ENCODE assay signal across 11 cellular contexts in the genomic region with DNA sequence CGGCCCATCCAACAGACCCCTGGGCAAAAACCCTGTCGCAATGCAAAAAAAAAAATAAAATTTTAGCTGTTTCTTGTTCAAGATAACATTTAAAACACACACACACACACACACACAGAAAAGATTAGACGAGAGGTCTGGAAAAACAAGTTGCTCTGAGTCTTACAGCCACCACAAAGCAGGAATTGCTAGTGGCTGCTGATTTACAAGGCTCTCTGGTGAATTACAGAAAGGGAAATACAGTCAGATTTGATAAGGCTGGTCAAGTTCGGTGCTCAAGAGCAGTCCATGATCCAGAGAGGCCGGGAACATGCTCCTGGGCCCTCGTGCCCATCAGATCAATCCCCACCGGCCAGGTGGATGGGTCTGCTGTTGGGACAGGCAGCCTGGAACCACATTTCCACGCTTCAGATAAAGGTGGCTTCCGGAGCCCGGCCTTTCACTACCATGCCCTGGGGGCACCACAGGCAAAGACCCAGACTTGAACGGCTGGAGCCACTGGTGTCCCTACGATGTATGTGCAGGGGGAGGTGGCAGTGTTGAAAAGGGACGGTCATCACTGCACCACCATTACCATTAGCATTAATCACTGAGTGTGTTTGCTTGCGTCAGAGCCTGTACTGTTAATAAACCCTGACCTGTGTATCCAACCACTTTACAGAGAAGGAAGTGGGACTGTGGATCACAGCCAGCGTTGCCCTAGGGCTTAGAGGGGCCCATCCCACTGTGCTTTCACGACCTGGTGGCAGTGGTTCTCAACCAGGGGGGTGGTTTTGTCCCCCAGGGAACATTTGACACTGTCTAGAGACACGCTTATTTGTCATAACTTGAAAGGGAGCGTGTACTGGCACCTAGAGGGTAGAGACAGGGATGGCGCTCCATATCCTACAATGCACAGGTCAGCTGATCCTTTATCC.
A peak's percentile ranks its signal among the peaks of the same experiment; 100 is the strongest.
DNase-seq lines count a peak whose midpoint lies in the region; ATAC-seq, FAIRE-seq and TF ChIP-seq lines count a peak whose summit lies in the region.
"Had no signal": no experiment of that assay in that cellular context is flagged by ENCODE, and none has a peak within 500 bp of the region (broad histone marks: within the 10 kb centered on the region; RNA-seq: fewer than 3 reads in every experiment).

No MANE protein-coding gene starts in this region.

- no peaks in the 10 kb centered on the region for H3K27me3 Mint-ChIP-seq in HFFc6 (ENCODE audit: insufficient read depth)
- H3K27me3 Mint-ChIP-seq in brain, result no peaks in the 10 kb centered on the region

- H3K9me3 ChIP-seq in neuronal stem cell (replicated peaks in 1 of 2; ENCODE audit: control insufficient read depth in 2 of 2, insufficient read depth in 1 of 2, low read depth in 1 of 2, low read length in 2 of 2), result no peaks in the 10 kb centered on the region

- H3K27me3 ChIP-seq in neuronal stem cell (ENCODE audit: control insufficient read depth in 3 of 3, insufficient read depth in 3 of 3, low read depth in 1 of 3, low read length in 3 of 3), result peaks cover 0 to 4% (median 0%) of the 10 kb centered on the region in 3 experiments

- H3K9ac ChIP-seq in neuronal stem cell (ENCODE audit: low read depth, low read length, poor library complexity), result no peak overlapping the region

- H3K36me3 Mint-ChIP-seq in HFFc6 (ENCODE audit: low read depth), result no peaks in the 10 kb centered on the region
- H3K36me3 Mint-ChIP-seq in brain, result no peaks in the 10 kb centered on the region

- ATAC-seq in GM19467 (IDR thresholded peaks at IDR 0.05; ENCODE audit: unreplicated experiment) (no peak), GM21447 (IDR thresholded peaks at IDR 0.05; ENCODE audit: unreplicated experiment) (no peak)
- ATAC-seq: left ventricle myocardium superior had no signal

- peaks cover 11 to 27% of the 10 kb centered on the region in 2 donors for H3K4me1 ChIP-seq in neuronal stem cell (ENCODE audit: control insufficient read depth in 2 of 2, insufficient read depth in 1 of 2, low read depth in 1 of 2, low read length in 2 of 2)

- H3K4ac ChIP-seq in neuronal stem cell (ENCODE audit: low read length), result no peak overlapping the region

- no peak overlapping the region for H2BK120ac ChIP-seq in neuronal stem cell (ENCODE audit: low read depth, low read length)

- H3K36me3 ChIP-seq in neuronal stem cell (replicated peaks in 1 of 2; ENCODE audit: control insufficient read depth in 2 of 2, insufficient read depth in 2 of 2, low read length in 2 of 2), result no peaks in the 10 kb centered on the region

- H3K4me3 ChIP-seq in neuronal stem cell (ENCODE audit: low read length in 2 of 2), result no peak overlapping the region
- H3K4me3 ChIP-seq: SK-N-MC had no signal

- no peak overlapping the region for H4K8ac ChIP-seq in neuronal stem cell (ENCODE audit: low read depth, low read length)

- TF ChIP-seq CTCF in D721Med (IDR thresholded peaks at IDR 0.05; ENCODE audit: insufficient read depth, missing control alignments), result peak; percentile 1
- no peak for TF ChIP-seq CTCF in HFFc6 (IDR thresholded peaks at IDR 0.05)
- no peak for TF ChIP-seq CTCF in brain (conservative IDR thresholded peaks at IDR 0.05)

- no peaks in the 10 kb centered on the region for H3K79me1 ChIP-seq in neuronal stem cell (ENCODE audit: low read depth, low read length)

- H4K91ac ChIP-seq in neuronal stem cell (ENCODE audit: low read depth, low read length, poor library complexity), result no peak overlapping the region

- H2AK5ac ChIP-seq in neuronal stem cell (ENCODE audit: low read depth, low read length), result no peak overlapping the region

- H3K4me1 Mint-ChIP-seq in HFFc6 (ENCODE audit: low read depth), result peaks cover 35% of the 10 kb centered on the region
- H3K4me1 Mint-ChIP-seq in brain, result peaks cover 89% of the 10 kb centered on the region

- FAIRE-seq in D721Med (lab: Jason Lieb, UNC), result no peak

- no peak overlapping the region for H2BK5ac ChIP-seq in neuronal stem cell (ENCODE audit: low read length)

- no peak overlapping the region for H3K14ac ChIP-seq in neuronal stem cell (ENCODE audit: low read length)

- DNase-seq in D721Med (ENCODE audit: insufficient read length, low spot score) (no peak), HFFc6 (no peak), neuronal stem cell (ENCODE audit: low spot score) (no peak), mucosa of gallbladder (ENCODE audit: low spot score) (no peak), GM19238 (ENCODE audit: insufficient read length, low spot score) (no peak)
- DNase-seq: DND-41, left ventricle myocardium superior had no signal

- no peak overlapping the region for H3K27ac ChIP-seq in neuronal stem cell (replicated peaks; ENCODE audit: low read length)
- H3K27ac ChIP-seq: SK-N-MC had no signal

- H2AFZ ChIP-seq in neuronal stem cell (ENCODE audit: low read length), result no peak overlapping the region

- H3K18ac ChIP-seq in neuronal stem cell (ENCODE audit: low read length), result peak overlapping the region; percentile 33

- H3K27ac Mint-ChIP-seq in HFFc6, result peak overlapping the region; percentile 38; the same call in 1 of the 2 replicates
- peak overlapping the region in 4 of 5 experiments; percentile 2 to 77 (median 54) for H3K27ac Mint-ChIP-seq in brain

- H3K23ac ChIP-seq in neuronal stem cell (ENCODE audit: low read depth, low read length, poor library complexity), result no peak overlapping the region

- H3K4me2 ChIP-seq in neuronal stem cell (ENCODE audit: insufficient read depth, low read length, poor library complexity, severe bottlenecking), result no peak overlapping the region

- H2BK12ac ChIP-seq in neuronal stem cell (ENCODE audit: low read length), result no peak overlapping the region

- H3K9me3 Mint-ChIP-seq in HFFc6 (no peaks in the 10 kb centered on the region), brain (no peaks in the 10 kb centered on the region)

- WGBS in neuronal stem cell (ENCODE audit: extremely low coverage in 2 of 2, insufficient read length in 2 of 2, insufficient replicate concordance in 1 of 2), 2 donors, result no CpG with 5 or more reads among the region's 19 CpGs

- no peak overlapping the region for H2BK15ac ChIP-seq in neuronal stem cell (ENCODE audit: low read length)

- H3K4me3 Mint-ChIP-seq in HFFc6 (no peak overlapping the region), brain (peak overlapping the region in 1 of 5 experiments; percentile 4)
